In the genomic region with DNA sequence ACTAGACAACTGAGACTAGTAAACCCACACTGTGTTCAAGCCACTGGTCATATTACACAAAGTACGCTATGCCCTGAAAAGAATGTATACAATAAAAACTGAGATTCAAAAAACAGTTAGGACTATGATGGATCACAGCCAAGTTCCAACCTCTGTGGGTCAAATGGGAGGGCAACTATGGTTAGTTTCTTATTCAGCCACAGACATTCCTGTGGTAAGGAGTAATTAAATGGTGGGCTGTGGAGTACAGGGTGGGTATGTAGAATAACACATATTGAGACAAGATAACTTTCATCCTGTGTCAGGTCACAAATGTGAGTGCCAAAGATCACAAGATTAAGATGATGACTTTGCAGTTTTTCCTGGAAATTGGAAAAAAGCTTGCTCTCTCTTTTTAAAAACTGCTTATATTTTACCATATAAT, we compare ENCODE assay signal across 10 cellular contexts.
DNase-seq lines count a peak whose midpoint lies in the region; ATAC-seq, FAIRE-seq and TF ChIP-seq lines count a peak whose summit lies in the region.
"Had no signal": no experiment of that assay in that cellular context is flagged by ENCODE, and none has a peak within 500 bp of the region (broad histone marks: within the 10 kb centered on the region; RNA-seq: fewer than 3 reads in every experiment).

No MANE protein-coding gene starts in this region.

- no peak for TF ChIP-seq POLR2A in H54 (IDR thresholded peaks at IDR 0.05; ENCODE audit: low read depth, low read length)

- FAIRE-seq in H54 (lab: Jason Lieb, UNC), result peak; percentile 43

- CTCF ChIA-PET in Panc1 (lab: Charles Lee), result no interaction called here

- TF ChIP-seq CTCF in Panc1 (IDR thresholded peaks at IDR 0.05), result no peak
- TF ChIP-seq CTCF in epithelial cell of proximal tubule (conservative IDR thresholded peaks at IDR 0.05; ENCODE audit: low read depth, low read length), result no peak
- TF ChIP-seq CTCF in ascending aorta (IDR thresholded peaks at IDR 0.05), result no peak

- in situ Hi-C loops in Panc1 (cut with HindIII; ENCODE audit: low pct_unique_long_range_greater_than_20kb, low sequenced_read_pairs), result no loop called here

- H3K9me3 ChIP-seq in Panc1 (ENCODE audit: control insufficient read depth, insufficient read depth, low read depth, low read length) (no peaks in the 10 kb centered on the region), ascending aorta (no peaks in the 10 kb centered on the region)

- H3K27ac ChIP-seq in Panc1 (ENCODE audit: low read length), result no peak overlapping the region
- no peak overlapping the region for H3K27ac ChIP-seq in ascending aorta

- H3K4me1 ChIP-seq in Panc1 (ENCODE audit: control insufficient read depth, insufficient read depth, low read length), result no peaks in the 10 kb centered on the region
- H3K4me1 ChIP-seq in ascending aorta, result no peaks in the 10 kb centered on the region

- POLR2A ChIA-PET in Panc1 (lab: Charles Lee), result no interaction called here

- no peak for DNase-seq in H54 (ENCODE audit: insufficient read length, low spot score)
- no peak for DNase-seq in Panc1 (ENCODE audit: low read depth, low spot score)
- peak; percentile 27 for DNase-seq in epithelial cell of proximal tubule (ENCODE audit: low read depth)
- DNase-seq in renal cortical epithelial cell (ENCODE audit: low read depth), result peak; percentile 85
- no peak for DNase-seq in activated T-cell treated with anti-CD3 and anti-CD28 coated beads, Interleukin-2, amount 50 U/mL, for 48 hours
- no peak for DNase-seq in ecto neural progenitor cell (ENCODE audit: low spot score)
- DNase-seq in left ventricle myocardium superior, result no peak
- DNase-seq in ascending aorta (ENCODE audit: low spot score in 2 of 2), result no peak
- DNase-seq: NCI-H187 had no signal

- BruUV-seq in Panc1 (replicated peaks; lab: Mats Ljungman, UMichigan), result no TSS peak

- H3K4me3 ChIP-seq in Panc1 (ENCODE audit: low read depth in 2 of 2, low read length in 2 of 2) (no peak overlapping the region), epithelial cell of proximal tubule (ENCODE audit: low read depth, low read length) (no peak overlapping the region), ascending aorta (no peak overlapping the region)

- peak; percentile 58; the same call in 1 of the 2 replicates for ATAC-seq in Panc1
- no peak for ATAC-seq in left ventricle myocardium superior
- ATAC-seq: Right ventricle myocardium inferior had no signal

- H3K36me3 ChIP-seq in Panc1 (ENCODE audit: control insufficient read depth, insufficient read depth, low read length) (no peaks in the 10 kb centered on the region), ascending aorta (no peaks in the 10 kb centered on the region)

- intact Hi-C loops in Panc1 (cut with micrococcal nuclease; ENCODE audit: unreplicated experiment), result no loop called here
- intact Hi-C loops in left ventricle myocardium superior (cut with micrococcal nuclease), result no loop called here
- intact Hi-C loops in ascending aorta (cut with DNase I), result no loop called here

- H3K27me3 ChIP-seq in Panc1 (ENCODE audit: control insufficient read depth, insufficient read depth, low read length) (no peaks in the 10 kb centered on the region), ascending aorta (no peaks in the 10 kb centered on the region)

Comparison
In these comparisons a context has a peak if more than half of its experiments do, and no peak if none do; other contexts are left out.
1. DNase-seq: peak in epithelial cell of proximal tubule (single experiment) and renal cortical epithelial cell (single experiment); none in H54 (single experiment), Panc1 (single experiment), activated T-cell treated with anti-CD3 and anti-CD28 coated beads, Interleukin-2, amount 50 U/mL, for 48 hours (0 of 2), ecto neural progenitor cell (single experiment), left ventricle myocardium superior (single experiment) and ascending aorta (0 of 2).